In genomic region chr1:182781849-182782586, GRCh38 we compare ENCODE assay signal across 8 cellular contexts. TPM values are rescaled to one million over a fixed set of nuclear protein-coding genes. Genes with fewer than 3 reads are reported as not detected.
DNase-seq lines count a peak whose midpoint lies in the region; ATAC-seq, FAIRE-seq and TF ChIP-seq lines count a peak whose summit lies in the region.

No MANE protein-coding gene starts in this region.

- H3K36me3 Mint-ChIP-seq in natural killer cell: no peaks in the 10 kb centered on the region

- no peaks in the 10 kb centered on the region for H3K9me2 ChIP-seq in OCI-LY1 (ENCODE audit: low read depth, low read length)

- no peak overlapping the region for H4K91ac ChIP-seq in IMR-90 (ENCODE audit: insufficient read depth, low read depth, low read length)

- CTCF ChIA-PET in IMR-90 (lab: Yijun Ruan, JAX): interaction anchor here (0.6 to 7.4 kb wide), 8 partner anchors 10 to 339 kb away, joined by 3 to 129 read pairs (median 4); no protein-coding TSS in a partner anchor

- no peaks in the 10 kb centered on the region for H3K4me1 ChIP-seq in IMR-90 (ENCODE audit: control insufficient read depth, insufficient read depth, low read length)
- peaks cover 18% of the 10 kb centered on the region for H3K4me1 ChIP-seq in OCI-LY1 (ENCODE audit: insufficient read depth, low read length, severe bottlenecking)

- H2AK9ac ChIP-seq in IMR-90 (replicated peaks; ENCODE audit: low read depth, low read length, poor library complexity): no peak overlapping the region

- H3K4me3 ChIP-seq in IMR-90 (ENCODE audit: insufficient read depth, low read depth, low read length): no peak overlapping the region
- no peak overlapping the region for H3K4me3 ChIP-seq in OCI-LY1 (ENCODE audit: low read depth, low read length, poor library complexity, severe bottlenecking)
- H3K4me3 ChIP-seq in epithelial cell of proximal tubule (ENCODE audit: low read depth, low read length): no peak overlapping the region

- H2BK5ac ChIP-seq in IMR-90 (ENCODE audit: low read depth, low read length, poor library complexity, severe bottlenecking): no peak overlapping the region

- WGBS in IMR-90 (ENCODE audit: extremely low coverage in 2 of 2, insufficient read length in 1 of 2), 2 experiments: 52% methylated on average over 3 of the region's 6 CpGs; no CpG with 5 or more reads in 1 of the 2 experiments

- no peak overlapping the region for H3K27ac Mint-ChIP-seq in natural killer cell

- no peak overlapping the region for H3K18ac ChIP-seq in IMR-90 (ENCODE audit: low read depth, low read length)

- peak; percentile 98 for FAIRE-seq in GM19239 (lab: Jason Lieb, UNC)

- no peak overlapping the region for H3K23ac ChIP-seq in IMR-90 (ENCODE audit: low read depth, low read length)

- H3K27ac ChIP-seq in IMR-90 (ENCODE audit: insufficient read depth, low read length) (no peak overlapping the region), OCI-LY1 (ENCODE audit: low read depth, low read length, poor library complexity, severe bottlenecking) (no peak overlapping the region)

- no peak overlapping the region for H3K14ac ChIP-seq in IMR-90 (replicated peaks; ENCODE audit: low read depth, low read length)

- intact Hi-C loops in IMR-90 (cut with micrococcal nuclease): loop anchor here (5.0 kb wide), 1 partner anchor 165 kb away; no protein-coding TSS in a partner anchor
- intact Hi-C loops in natural killer cell (cut with micrococcal nuclease): loop anchor here (5.0 kb wide), 1 partner anchor 335 kb away; no protein-coding TSS in a partner anchor

- H2BK120ac ChIP-seq in IMR-90 (ENCODE audit: low read depth, low read length): no peak overlapping the region

- ATAC-seq in IMR-90 (ENCODE audit: low read depth) (peak; percentile 47; the same call in 1 of the 2 replicates), natural killer cell (peak; percentile 69 to 88 (median 84))
- ATAC-seq in stimulated activated naive CD8-positive, alpha-beta T cell treated with anti-CD3 and anti-CD28 coated beads, Interleukin-15, Interleukin-2, amounts not matched to agents 100 U/mL and 50 U/mL, for 24 hours: peak; percentile 77

- H3K9me3 ChIP-seq in IMR-90 (ENCODE audit: control insufficient read depth, insufficient read depth, low read length): no peaks in the 10 kb centered on the region
- H3K9me3 ChIP-seq in OCI-LY1 (ENCODE audit: low read length): no peaks in the 10 kb centered on the region

- peak; percentile 41 for TF ChIP-seq RAD21 in IMR-90 (IDR thresholded peaks at IDR 0.05; ENCODE audit: low read length)

- H2AFZ ChIP-seq in IMR-90 (replicated peaks; ENCODE audit: low read length, poor library complexity) (no peak overlapping the region), OCI-LY1 (ENCODE audit: low read length) (no peak overlapping the region)

- H4K5ac ChIP-seq in IMR-90 (ENCODE audit: low read depth, low read length): no peak overlapping the region

- peak; percentile 72 for DNase-seq in AG20443 (ENCODE audit: low spot score)
- DNase-seq in GM19239 (ENCODE audit: insufficient read length, low spot score): no peak
- DNase-seq in IMR-90: peak; percentile 31
- DNase-seq in activated CD8-positive, alpha-beta memory T cell treated with anti-CD3 and anti-CD28 coated beads, Interleukin-2, amount 50 U/mL, for 24 hours (ENCODE audit: extremely low read depth): peak; percentile 38
- DNase-seq in epithelial cell of proximal tubule (ENCODE audit: low read depth): no peak
- peak; percentile 54 for DNase-seq in natural killer cell
- peak; percentile 83 for DNase-seq in stimulated activated naive CD8-positive, alpha-beta T cell treated with anti-CD3 and anti-CD28 coated beads, Interleukin-15, Interleukin-2, amounts not matched to agents 100 U/mL and 50 U/mL, for 24 hours

- no peak overlapping the region for H3K4me3 Mint-ChIP-seq in natural killer cell

- H3K4me1 Mint-ChIP-seq in natural killer cell: peaks cover 7 to 10% of the 10 kb centered on the region in 2 donors

- H3K4ac ChIP-seq in IMR-90 (ENCODE audit: low read depth, low read length): no peak overlapping the region

- in situ Hi-C loops in IMR-90 (cut with MboI; ENCODE audit: low sequenced_read_pairs): loop anchor here (5.0 to 25.0 kb wide), 3 partner anchors 185 to 695 kb away; no protein-coding TSS in a partner anchor

- peaks cover 3% of the 10 kb centered on the region for H3K27me3 ChIP-seq in IMR-90 (ENCODE audit: control insufficient read depth, insufficient read depth, low read length)
- no peaks in the 10 kb centered on the region for H3K27me3 ChIP-seq in OCI-LY1 (ENCODE audit: insufficient read depth, low read length)

- no peaks in the 10 kb centered on the region for H3K79me1 ChIP-seq in IMR-90 (ENCODE audit: low read depth in 1 of 2, low read length in 2 of 2)

- no peak overlapping the region for H3K56ac ChIP-seq in IMR-90 (ENCODE audit: extremely low read depth, insufficient read depth, low read length)

- no peaks in the 10 kb centered on the region for H3K9me3 Mint-ChIP-seq in natural killer cell

- H3K9me1 ChIP-seq in IMR-90 (ENCODE audit: insufficient read depth, low read length): no peaks in the 10 kb centered on the region; the same call in 1 of the 2 replicates

- peaks cover 8 to 23% of the 10 kb centered on the region in 2 donors for H3K27me3 Mint-ChIP-seq in natural killer cell (ENCODE audit: low read depth in 2 of 2)

- no peak for TF ChIP-seq POLR2A in IMR-90 (IDR thresholded peaks at IDR 0.05; ENCODE audit: low read depth, low read length)

- no peaks in the 10 kb centered on the region for H3F3A ChIP-seq in OCI-LY1 (ENCODE audit: insufficient read depth, low read length)

- no peak overlapping the region for H4K8ac ChIP-seq in IMR-90 (ENCODE audit: low read depth in 2 of 2, low read length in 2 of 2)

- no peak overlapping the region for H3K4me2 ChIP-seq in IMR-90 (ENCODE audit: low read depth, low read length)
- no peak overlapping the region for H3K4me2 ChIP-seq in OCI-LY1 (ENCODE audit: low read length)

- H4K20me1 ChIP-seq in IMR-90 (ENCODE audit: insufficient read depth, low read length) (no peaks in the 10 kb centered on the region), OCI-LY1 (ENCODE audit: insufficient read depth, low read length) (no peaks in the 10 kb centered on the region)

- POLR2A ChIA-PET in IMR-90 (lab: Charles Lee; ENCODE audit: unreplicated experiment): no interaction called here

- BruUV-seq in IMR-90 (replicated peaks; lab: Mats Ljungman, UMichigan): no TSS peak

- dilution Hi-C loops in IMR-90 (cut with HindIII; ENCODE audit: low sequenced_read_pairs, unreplicated experiment): no loop called here

- no peak overlapping the region for H3K9ac ChIP-seq in IMR-90 (ENCODE audit: low read depth, low read length)
- no peak overlapping the region for H3K9ac ChIP-seq in OCI-LY1 (ENCODE audit: low read length)

- no peaks in the 10 kb centered on the region for H3K36me3 ChIP-seq in IMR-90 (ENCODE audit: control insufficient read depth, insufficient read depth, low read length)
- H3K36me3 ChIP-seq in OCI-LY1 (ENCODE audit: insufficient read depth, low read length): no peaks in the 10 kb centered on the region

- H2BK15ac ChIP-seq in IMR-90 (ENCODE audit: low read depth, low read length): no peak overlapping the region

- no peak overlapping the region for H2BK20ac ChIP-seq in IMR-90 (ENCODE audit: low read depth, low read length)

- no peak overlapping the region for H2AK5ac ChIP-seq in IMR-90 (ENCODE audit: low read depth, low read length)

- TF ChIP-seq CTCF in IMR-90 (conservative IDR thresholded peaks at IDR 0.05; ENCODE audit: low read depth, low read length): peak; percentile 44
- peak; percentile 87 for TF ChIP-seq CTCF in OCI-LY1 (IDR thresholded peaks at IDR 0.05; ENCODE audit: low read length)
- peak; percentile 80 for TF ChIP-seq CTCF in epithelial cell of proximal tubule (conservative IDR thresholded peaks at IDR 0.05; ENCODE audit: low read depth, low read length)
- TF ChIP-seq CTCF in natural killer cell (IDR thresholded peaks at IDR 0.05): peak; percentile 63

- H3K79me2 ChIP-seq in OCI-LY1 (ENCODE audit: insufficient read depth, low read length): no peaks in the 10 kb centered on the region

TF ChIP-seq in IMR-90, 13 proteins besides CTCF, POLR2A, EP300 and RAD21 (continues in another document):
- TF ChIP-seq RCOR1 (IDR thresholded peaks at IDR 0.05; ENCODE audit: insufficient replicate concordance, low read length): no peak
- no peak for TF ChIP-seq CHD1 (IDR thresholded peaks at IDR 0.05; ENCODE audit: low read depth, low read length)
- no peak for TF ChIP-seq NFE2L2 (IDR thresholded peaks at IDR 0.05; ENCODE audit: low read depth, low read length)
- no peak for TF ChIP-seq MAZ (IDR thresholded peaks at IDR 0.05; ENCODE audit: borderline replicate concordance, low read depth, low read length)
- TF ChIP-seq, protein P1, sequence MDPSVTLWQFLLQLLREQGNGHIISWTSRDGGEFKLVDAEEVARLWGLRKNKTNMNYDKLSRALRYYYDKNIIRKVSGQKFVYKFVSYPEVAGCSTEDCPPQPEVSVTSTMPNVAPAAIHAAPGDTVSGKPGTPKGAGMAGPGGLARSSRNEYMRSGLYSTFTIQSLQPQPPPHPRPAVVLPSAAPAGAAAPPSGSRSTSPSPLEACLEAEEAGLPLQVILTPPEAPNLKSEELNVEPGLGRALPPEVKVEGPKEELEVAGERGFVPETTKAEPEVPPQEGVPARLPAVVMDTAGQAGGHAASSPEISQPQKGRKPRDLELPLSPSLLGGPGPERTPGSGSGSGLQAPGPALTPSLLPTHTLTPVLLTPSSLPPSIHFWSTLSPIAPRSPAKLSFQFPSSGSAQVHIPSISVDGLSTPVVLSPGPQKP (IDR thresholded peaks at IDR 0.05; ENCODE audit: borderline replicate concordance, low read depth, low read length): no peak
- TF ChIP-seq RFX5 (IDR thresholded peaks at IDR 0.05; ENCODE audit: low read depth, low read length): no peak
- peak; percentile 42 for TF ChIP-seq SMC3 (IDR thresholded peaks at IDR 0.05; ENCODE audit: low read depth, low read length)

RNA-seq across cellular contexts. Expression of gene NPL, which starts 7.6 kb away (rescaled TPM):
- 0.36 and 0.83 TPM in 2 replicates for total RNA-seq in IMR-90 (2012; rRNA removed)
- 0.63 and 0.68 TPM in 2 replicates for polyA plus RNA-seq in IMR-90 (2012; rRNA removed)
- 0.05 and 0.11 TPM in 2 replicates for polyA plus RNA-seq in IMR-90 (2012; cell fraction: cytosol; rRNA removed)
- polyA plus RNA-seq in IMR-90 (2012; cell fraction: nucleus; rRNA removed; ENCODE audit: low replicate concordance): 0.12 and 1.9 TPM in 2 replicates
- 0.06 and 0.36 TPM in 2 replicates for total RNA-seq in epithelial cell of proximal tubule
- total RNA-seq in natural killer cell: 10 to 100 TPM in 1 of 3 donors, 1 to 10 TPM in 2; 5.2 to 10.6 (median 6.8) TPM

RNA-seq across cellular contexts. Expression of gene DHX9, which starts 57.1 kb away (rescaled TPM):
- total RNA-seq in IMR-90 (2012; rRNA removed) (211 and 234 TPM in 2 replicates), epithelial cell of proximal tubule (154 and 202 TPM in 2 replicates), natural killer cell (100 to 1,000 TPM; 208 to 226 (median 226) TPM)
- 108 and 119 TPM in 2 replicates for polyA plus RNA-seq in IMR-90 (2012; rRNA removed)
- 31.7 and 46.5 TPM in 2 replicates for polyA plus RNA-seq in IMR-90 (2012; cell fraction: cytosol; rRNA removed)
- 27.3 and 119 TPM in 2 replicates for polyA plus RNA-seq in IMR-90 (2012; cell fraction: nucleus; rRNA removed; ENCODE audit: low replicate concordance)

Comparison
In these comparisons a context has a peak if more than half of its experiments do, and no peak if none do; other contexts are left out.
1. DNase-seq: peak in AG20443 (single experiment), IMR-90 (single experiment), activated CD8-positive, alpha-beta memory T cell treated with anti-CD3 and anti-CD28 coated beads, Interleukin-2, amount 50 U/mL, for 24 hours (single experiment), natural killer cell (single experiment) and stimulated activated naive CD8-positive, alpha-beta T cell treated with anti-CD3 and anti-CD28 coated beads, Interleukin-15, Interleukin-2, amounts not matched to agents 100 U/mL and 50 U/mL, for 24 hours (single experiment); none in GM19239 (single experiment) and epithelial cell of proximal tubule (single experiment).
2. Peak in every context shown above with its lines, with median percentiles within 50 percentile points of each other: ATAC-seq and CTCF ChIP-seq.